In genomic region chr11:133894956-133895549, GRCh38 we compare ENCODE assay signal across 13 cellular contexts. TPM values are rescaled to one million over a fixed set of nuclear protein-coding genes. Genes with fewer than 3 reads are reported as not detected.
DNase-seq lines count a peak whose midpoint lies in the region; ATAC-seq, FAIRE-seq and TF ChIP-seq lines count a peak whose summit lies in the region.
"Had no signal": no experiment of that assay in that cellular context is flagged by ENCODE, and none has a peak within 500 bp of the region (broad histone marks: within the 10 kb centered on the region; RNA-seq: fewer than 3 reads in every experiment).

No MANE protein-coding gene starts in this region.

- peaks cover 3% of the 10 kb centered on the region for H3K4me1 Mint-ChIP-seq in type B pancreatic cell (ENCODE audit: unreplicated experiment)

- H2AK5ac ChIP-seq in H1 (ENCODE audit: low read depth, low read length), result no peak overlapping the region

- H3K79me2 ChIP-seq in H1 (ENCODE audit: control insufficient read depth in 1 of 2, insufficient read depth in 2 of 2, low read length in 2 of 2), result no peaks in the 10 kb centered on the region

- H3K27ac Mint-ChIP-seq in type B pancreatic cell, result peak overlapping the region; percentile 21

- no peak overlapping the region for H2AFZ ChIP-seq in H1 (ENCODE audit: low read length)

- H3K27me3 Mint-ChIP-seq in type B pancreatic cell, result peaks cover 21% of the 10 kb centered on the region

- no peak overlapping the region for H3K4ac ChIP-seq in H1 (replicated peaks; ENCODE audit: insufficient read length, low read depth, low read length)

- intact Hi-C loops in Right ventricle myocardium inferior (cut with DNase I), result no loop called here
- intact Hi-C loops in left ventricle myocardium inferior (cut with micrococcal nuclease), result no loop called here

- H3K4me1 ChIP-seq in left ventricle myocardium inferior (peaks cover 12% of the 10 kb centered on the region), H1 (replicated peaks in 1 of 4; ENCODE audit: control insufficient read depth in 3 of 4, insufficient read depth in 4 of 4, low read length in 3 of 4) (peaks cover 7 to 18% (median 11%) of the 10 kb centered on the region in 4 experiments)

- no peak overlapping the region for H4K5ac ChIP-seq in H1 (ENCODE audit: insufficient read length, low read depth, low read length)

- no peak overlapping the region for H2BK20ac ChIP-seq in H1 (ENCODE audit: low read length)

- H3K14ac ChIP-seq in H1 (ENCODE audit: insufficient read length), result no peak overlapping the region

- peak; percentile 47 for ATAC-seq in Right ventricle myocardium inferior
- ATAC-seq in HG02981 (IDR thresholded peaks at IDR 0.05; ENCODE audit: unreplicated experiment), result peak; percentile 44

- TF ChIP-seq EP300 in H1 (IDR thresholded peaks at IDR 0.05; ENCODE audit: borderline replicate concordance in 1 of 2, low read depth in 2 of 2, low read length in 2 of 2), result no peak

- no peak overlapping the region for H2BK5ac ChIP-seq in H1 (ENCODE audit: low read depth, low read length)

- TF ChIP-seq RAD21 in H1 (IDR thresholded peaks at IDR 0.05 in 1 of 2, conservative IDR thresholded peaks at IDR 0.05 in 1 of 2; ENCODE audit: low read depth in 2 of 2, low read length in 2 of 2), result no peak

- H2BK15ac ChIP-seq in H1 (ENCODE audit: low read length), result no peak overlapping the region

- H3K23me2 ChIP-seq in H1 (ENCODE audit: low read depth, low read length), result 0 out of 2 replicates have a peak, but pooled peaks cover 2% of the 10 kb centered on the region

- H3K9me3 ChIP-seq in left ventricle myocardium inferior (replicated peaks) (no peaks in the 10 kb centered on the region), H1 (ENCODE audit: insufficient read depth in 2 of 2, low read depth in 1 of 2, low read length in 1 of 2) (no peaks in the 10 kb centered on the region)

- H3K23ac ChIP-seq in H1 (ENCODE audit: insufficient read length), result no peak overlapping the region

- H3K27me3 ChIP-seq in left ventricle myocardium inferior (ENCODE audit: low read depth), result no peaks in the 10 kb centered on the region
- H3K27me3 ChIP-seq in H1 (replicated peaks in 1 of 4; ENCODE audit: control insufficient read depth in 3 of 4, extremely low read depth in 1 of 4, insufficient read depth in 3 of 4, low read length in 3 of 4), result no peaks in the 10 kb centered on the region; a peak in 2 of 7 replicates

- TF ChIP-seq POLR2A in H1 (IDR thresholded peaks at IDR 0.05; ENCODE audit: control extremely low read depth in 1 of 2, low read depth in 2 of 2, low read length in 2 of 2), result no peak

- H3K36me3 ChIP-seq in left ventricle myocardium inferior, result no peaks in the 10 kb centered on the region
- peaks cover 0 to 2% (median 0%) of the 10 kb centered on the region in 4 experiments; a peak in 1 of 8 replicates for H3K36me3 ChIP-seq in H1 (ENCODE audit: control insufficient read depth in 2 of 4, insufficient read depth in 4 of 4, low read length in 3 of 4)

- H2BK120ac ChIP-seq in H1 (replicated peaks; ENCODE audit: low read depth, low read length), result no peak overlapping the region

- H3K4me3 ChIP-seq in left ventricle myocardium inferior (no peak overlapping the region), H1 (ENCODE audit: extremely low read depth in 1 of 4, insufficient read depth in 2 of 4, low read depth in 3 of 4, low read length in 4 of 4) (no peak overlapping the region)
- H3K4me3 ChIP-seq: dorsolateral prefrontal cortex, skin epidermis had no signal

- no peaks in the 10 kb centered on the region for H3K36me3 Mint-ChIP-seq in type B pancreatic cell

- FAIRE-seq in H1 (lab: Jason Lieb, UNC), result peak; percentile 28

- no peak overlapping the region for H3K27ac ChIP-seq in left ventricle myocardium inferior (replicated peaks)
- no peak overlapping the region for H3K27ac ChIP-seq in H1 (ENCODE audit: low read depth, low read length)
- H3K27ac ChIP-seq: skin epidermis had no signal

- no peak overlapping the region for H3K18ac ChIP-seq in H1 (ENCODE audit: extremely low read depth, low read length)

- H3K9ac ChIP-seq in H1 (replicated peaks in 1 of 4; ENCODE audit: extremely low read depth in 1 of 4, low read depth in 3 of 4, low read length in 3 of 4), result no peak overlapping the region

- H4K8ac ChIP-seq in H1 (ENCODE audit: extremely low read depth, insufficient read depth, low read length), result no peak overlapping the region

- peak overlapping the region; percentile 9 to 20; a peak in 3 of 4 replicates for H3K4me2 ChIP-seq in H1 (ENCODE audit: insufficient read depth in 1 of 2, low read depth in 2 of 2, low read length in 2 of 2)

- DNase-seq in Right ventricle myocardium inferior (ENCODE audit: missing footprints), result no peak
- no peak for DNase-seq in left ventricle myocardium inferior
- peak in 1 of 2 experiments; percentile 54 for DNase-seq in H1 (ENCODE audit: low read depth in 1 of 2, low spot score in 2 of 2)
- peak; percentile 60 for DNase-seq in type B pancreatic cell (ENCODE audit: extremely low spot score, unreplicated experiment)
- no peak for DNase-seq in GF-D8 (lab: John Stamatoyannopoulos, UW)
- no peak for DNase-seq in DMS79 (lab: John Stamatoyannopoulos, UW)
- DNase-seq in activated CD8-positive, alpha-beta memory T cell treated with anti-CD3 and anti-CD28 coated beads, Interleukin-2, amount 50 U/mL, for 4 hours, result no peak
- DNase-seq: activated T-cell treated with anti-CD3 and anti-CD28 coated beads for 4 hours, Karpas-422 had no signal

- POLR2A ChIA-PET in H1 (lab: Charles Lee; ENCODE audit: partially characterized antibody), result interaction anchor here (1.2 to 1.6 kb wide), 2 partner anchors 9 to 10 kb away, joined by 3 to 4 read pairs; no protein-coding TSS in a partner anchor

- TF ChIP-seq CTCF in left ventricle myocardium inferior (IDR thresholded peaks at IDR 0.05; ENCODE audit: borderline replicate concordance), result no peak
- TF ChIP-seq CTCF in H1 (IDR thresholded peaks at IDR 0.05; ENCODE audit: control extremely low read depth in 1 of 3, insufficient read depth in 1 of 3, low read depth in 1 of 3, low read length in 3 of 3), result no peak
- TF ChIP-seq CTCF in type B pancreatic cell (conservative IDR thresholded peaks at IDR 0.05), result no peak

- H4K91ac ChIP-seq in H1 (replicated peaks; ENCODE audit: insufficient read length, low read length), result no peak overlapping the region

- no peak overlapping the region for H3K56ac ChIP-seq in H1 (replicated peaks; ENCODE audit: insufficient read length, low read depth, low read length)

- H2BK12ac ChIP-seq in H1 (ENCODE audit: low read depth, low read length), result no peak overlapping the region

- H3K4me3 Mint-ChIP-seq in type B pancreatic cell, result no peak overlapping the region

- no peaks in the 10 kb centered on the region for H3K9me3 Mint-ChIP-seq in type B pancreatic cell

- no peaks in the 10 kb centered on the region for H3K79me1 ChIP-seq in H1 (ENCODE audit: low read depth, low read length)

- CTCF ChIA-PET in H1 (lab: Charles Lee; ENCODE audit: partially characterized antibody), result interaction anchor here (1.4 kb wide), 1 partner anchor 31 kb away, joined by 6 read pairs; no protein-coding TSS in a partner anchor

- H4K20me1 ChIP-seq in H1 (replicated peaks in 1 of 2; ENCODE audit: control insufficient read depth in 1 of 2, insufficient read depth in 2 of 2, low read length in 2 of 2), result no peaks in the 10 kb centered on the region

- 36% methylated on average over 13 of the region's 13 CpGs; no CpG with 5 or more reads in 1 of the 2 experiments for WGBS in H1 (ENCODE audit: extremely low coverage in 1 of 2, insufficient coverage in 1 of 2, insufficient read length in 1 of 2, insufficient replicate concordance in 2 of 2, low coverage in 1 of 2, low lambda C conversion rate in 2 of 2, missing lambda C conversion rate in 1 of 2), 2 experiments

TF ChIP-seq in H1, 55 proteins besides CTCF, POLR2A, EP300 and RAD21:
- TF ChIP-seq TEAD4 (IDR thresholded peaks at IDR 0.05; ENCODE audit: low read depth, low read length), result peak; percentile 88
- no peak for TF ChIP-seq TAF1 (IDR thresholded peaks at IDR 0.05; ENCODE audit: low read depth, low read length)
- no peak for TF ChIP-seq YY1 (IDR thresholded peaks at IDR 0.05; ENCODE audit: low read depth, low read length)
- TF ChIP-seq MAX (IDR thresholded peaks at IDR 0.05), result 0 out of 2 replicates have a peak, but pooled peaks have one; percentile 30
- no peak for TF ChIP-seq HDAC6 (IDR thresholded peaks at IDR 0.05; ENCODE audit: low read depth, low read length)
- no peak for TF ChIP-seq E2F6 (IDR thresholded peaks at IDR 0.05)
- TF ChIP-seq ZNF274 (IDR thresholded peaks at IDR 0.05; ENCODE audit: borderline replicate concordance, extremely low read depth, low read length), result no peak

RNA-seq across cellular contexts. Expression of gene SPATA19, which starts 49.7 kb away (rescaled TPM):
- total RNA-seq in Right ventricle myocardium inferior (not detected), left ventricle myocardium inferior (not detected), type B pancreatic cell (ENCODE audit: low replicate concordance) (not detected in 2 replicates)
- total RNA-seq in H1 (2021; fragmentation: NEBNext Ultra II Directional; extraction: Animal tissue kit (Norgen Biotek cat#: 25700)), result not detected in 2 replicates
- not detected in 2 replicates for polyA plus RNA-seq in H1 (2011; rRNA removed)
- polyA plus RNA-seq in H1 (2011; cell fraction: cytosol; rRNA removed), result not detected
- not detected for polyA plus RNA-seq in H1 (2011; cell fraction: nucleus; rRNA removed)
- polyA plus RNA-seq in H1 (2012, experiment 1 of 2), result not detected in 4 replicates
- not detected for polyA plus RNA-seq in H1 (2012, experiment 2 of 2)
- polyA plus RNA-seq in H1 (2013, experiment 1 of 2), result not detected
- not detected for polyA plus RNA-seq in H1 (2013, experiment 2 of 2)
- polyA minus RNA-seq in H1 (2011; rRNA and poly(A)+ RNA removed), result not detected in 2 replicates
- polyA minus RNA-seq in H1 (2011; cell fraction: cytosol; rRNA and poly(A)+ RNA removed), result not detected
- not detected for polyA minus RNA-seq in H1 (2011; cell fraction: nucleus; rRNA and poly(A)+ RNA removed)
- total RNA-seq: subcutaneous adipose tissue had no signal
